In the genomic region with DNA sequence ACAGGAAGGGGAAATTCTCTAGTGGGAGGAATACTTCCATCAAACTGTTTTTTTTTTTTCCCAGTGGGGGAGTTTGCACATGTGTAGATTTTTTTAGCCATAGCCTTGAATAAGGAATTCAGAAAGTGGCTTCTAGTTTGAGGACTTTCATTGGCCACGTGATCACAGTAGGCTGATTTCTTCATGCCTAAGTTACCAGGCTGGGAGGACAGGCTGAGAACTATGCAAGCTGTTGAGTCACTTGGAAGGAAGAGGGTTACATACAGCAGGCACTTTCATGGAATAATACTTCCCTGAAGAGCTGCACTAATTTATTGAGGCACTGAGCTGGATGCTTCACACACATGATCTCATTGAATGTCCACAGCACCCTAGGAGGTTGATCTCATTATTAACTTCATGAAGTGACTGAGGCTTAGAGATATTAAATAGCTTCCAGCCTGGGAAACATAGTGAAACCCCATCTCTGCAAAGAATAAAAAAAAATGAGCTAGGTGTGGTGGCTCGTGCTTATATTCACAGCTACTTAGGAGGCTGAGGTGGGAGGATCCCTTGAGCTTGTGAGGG, we compare ENCODE assay signal across 13 cellular contexts. TPM values are rescaled to one million over a fixed set of nuclear protein-coding genes. Genes with fewer than 3 reads are reported as not detected.
DNase-seq lines count a peak whose midpoint lies in the region; ATAC-seq and TF ChIP-seq lines count a peak whose summit lies in the region.
"Had no signal": no experiment of that assay in that cellular context is flagged by ENCODE, and none has a peak within 500 bp of the region (broad histone marks: within the 10 kb centered on the region; RNA-seq: fewer than 3 reads in every experiment).

No MANE protein-coding gene starts in this region.

- H3K4me1 ChIP-seq in BLaER1 treated with 17β-estradiol and CSF1 and Interleukin-3, amounts not matched to agents 10 nM and 100 nM, result peaks cover 58 to 100% (median 95%) of the 10 kb centered on the region in 10 experiments
- H3K4me1 ChIP-seq in suprapubic skin, result peaks cover 2% of the 10 kb centered on the region
- H3K4me1 ChIP-seq: Caco-2, HAP-1 had no signal

- peaks cover 0 to 17% (median 12%) of the 10 kb centered on the region in 11 experiments; a peak in 17 of 22 replicates for H3K9me3 ChIP-seq in BLaER1 treated with 17β-estradiol and CSF1 and Interleukin-3, amounts not matched to agents 10 nM and 100 nM (replicated peaks in 1 of 11)
- H3K9me3 ChIP-seq in suprapubic skin, result no peaks in the 10 kb centered on the region
- H3K9me3 ChIP-seq: Caco-2, HAP-1 had no signal

- peaks cover 35% of the 10 kb centered on the region for H3K36me3 Mint-ChIP-seq in activated naive CD8-positive, alpha-beta T cell treated with anti-CD3 and anti-CD28 coated beads for 36 hours
- H3K36me3 Mint-ChIP-seq in natural killer cell treated with Interleukin-12 subunit alpha and Interleukin-12 subunit beta and Interleukin-15 and Interleukin-18, amount 100 ng/mL, for 72 hours, result peaks cover 18% of the 10 kb centered on the region

- H3K9me3 Mint-ChIP-seq in activated naive CD8-positive, alpha-beta T cell treated with anti-CD3 and anti-CD28 coated beads for 36 hours, result peaks cover 4% of the 10 kb centered on the region
- H3K9me3 Mint-ChIP-seq in natural killer cell treated with Interleukin-12 subunit alpha and Interleukin-12 subunit beta and Interleukin-15 and Interleukin-18, amount 100 ng/mL, for 72 hours, result peaks cover 2% of the 10 kb centered on the region

- no peak for TF ChIP-seq CTCF in HL-60 (IDR thresholded peaks at IDR 0.05; ENCODE audit: insufficient read depth, low read length)
- no peak for TF ChIP-seq CTCF in suprapubic skin (IDR thresholded peaks at IDR 0.05)

- H3K4me1 Mint-ChIP-seq in activated naive CD8-positive, alpha-beta T cell treated with anti-CD3 and anti-CD28 coated beads for 36 hours, result peaks cover 74% of the 10 kb centered on the region
- H3K4me1 Mint-ChIP-seq in natural killer cell treated with Interleukin-12 subunit alpha and Interleukin-12 subunit beta and Interleukin-15 and Interleukin-18, amount 100 ng/mL, for 72 hours (ENCODE audit: low read depth in 2 of 2), result peaks cover 71 to 83% of the 10 kb centered on the region in 2 donors

- DNase-seq in HL-60 (ENCODE audit: low read depth in 1 of 2, low spot score in 1 of 2) (peak in 1 of 2 experiments; percentile 81), NCI-H69 (lab: John Stamatoyannopoulos, UW) (no peak), NCI-H2171 treated with DMSO at 0.1 percent for 48 hours (lab: John Stamatoyannopoulos, UW) (no peak), suprapubic skin (ENCODE audit: low spot score in 2 of 2) (no peak), NCI-H1694 treated with DMSO at 0.1 percent for 48 hours (lab: John Stamatoyannopoulos, UW) (no peak)
- DNase-seq in activated naive CD8-positive, alpha-beta T cell treated with anti-CD3 and anti-CD28 coated beads for 36 hours, result no peak
- no peak for DNase-seq in natural killer cell treated with Interleukin-12 subunit alpha and Interleukin-12 subunit beta and Interleukin-15 and Interleukin-18, amount 100 ng/mL, for 72 hours (ENCODE audit: low spot score)
- DNase-seq: Caco-2, erythroblast had no signal

- TF ChIP-seq EP300 in suprapubic skin (IDR thresholded peaks at IDR 0.05), result no peak

- TF ChIP-seq POLR2A in suprapubic skin (IDR thresholded peaks at IDR 0.05), result no peak

- peak overlapping the region; percentile 22 for H3K4me3 Mint-ChIP-seq in activated naive CD8-positive, alpha-beta T cell treated with anti-CD3 and anti-CD28 coated beads for 36 hours
- peak overlapping the region; percentile 76 for H3K4me3 Mint-ChIP-seq in natural killer cell treated with Interleukin-12 subunit alpha and Interleukin-12 subunit beta and Interleukin-15 and Interleukin-18, amount 100 ng/mL, for 72 hours

- H3K9ac ChIP-seq in BLaER1 treated with 17β-estradiol and CSF1 and Interleukin-3, amounts not matched to agents 10 nM and 100 nM, result peak overlapping the region in 10 of 11 experiments; percentile 31 to 61 (median 48); a peak in 16 of 22 replicates

- H3K27me3 Mint-ChIP-seq in activated naive CD8-positive, alpha-beta T cell treated with anti-CD3 and anti-CD28 coated beads for 36 hours, result no peaks in the 10 kb centered on the region
- no peaks in the 10 kb centered on the region for H3K27me3 Mint-ChIP-seq in natural killer cell treated with Interleukin-12 subunit alpha and Interleukin-12 subunit beta and Interleukin-15 and Interleukin-18, amount 100 ng/mL, for 72 hours

- H3K27ac ChIP-seq in BLaER1 treated with 17β-estradiol and CSF1 and Interleukin-3, amounts not matched to agents 10 nM and 100 nM, result peak overlapping the region; percentile 45 to 95 (median 76)
- H3K27ac ChIP-seq in HL-60 (replicated peaks), result peak overlapping the region; percentile 72
- no peak overlapping the region for H3K27ac ChIP-seq in suprapubic skin
- H3K27ac ChIP-seq: cardiac muscle cell had no signal

- H3K36me3 ChIP-seq in BLaER1 treated with 17β-estradiol and CSF1 and Interleukin-3, amounts not matched to agents 10 nM and 100 nM, result peaks cover 0 to 25% (median 7%) of the 10 kb centered on the region in 11 experiments; a peak in 7 of 22 replicates
- H3K36me3 ChIP-seq in suprapubic skin, result no peaks in the 10 kb centered on the region
- H3K36me3 ChIP-seq: cardiac muscle cell, HAP-1 had no signal

- H3K4me3 ChIP-seq in BLaER1 treated with 17β-estradiol and CSF1 and Interleukin-3, amounts not matched to agents 10 nM and 100 nM, result 0 out of 20 replicates have a peak overlapping the region, but pooled peaks of 1 of the 10 experiments have one; percentile 26
- H3K4me3 ChIP-seq in HL-60 (replicated peaks; ENCODE audit: insufficient read depth, low read length) (no peak overlapping the region), suprapubic skin (no peak overlapping the region)
- H3K4me3 ChIP-seq: cardiac muscle cell, HAP-1 had no signal

- ATAC-seq in natural killer cell treated with Interleukin-12 subunit alpha and Interleukin-12 subunit beta and Interleukin-15 and Interleukin-18, amount 100 ng/mL, for 72 hours, result peak in 1 of 2 donors; percentile 53

- WGBS in suprapubic skin, result 55% methylated on average over 2 of the region's 2 CpGs

- no peaks in the 10 kb centered on the region for H3K27me3 ChIP-seq in BLaER1 treated with 17β-estradiol and CSF1 and Interleukin-3, amounts not matched to agents 10 nM and 100 nM
- H3K27me3 ChIP-seq in HL-60 (ENCODE audit: insufficient read depth, poor library complexity, severe bottlenecking) (no peaks in the 10 kb centered on the region), suprapubic skin (no peaks in the 10 kb centered on the region)

- no peaks in the 10 kb centered on the region; a peak in 2 of 22 replicates for H4K20me1 ChIP-seq in BLaER1 treated with 17β-estradiol and CSF1 and Interleukin-3, amounts not matched to agents 10 nM and 100 nM

- peak overlapping the region; percentile 65 for H3K27ac Mint-ChIP-seq in activated naive CD8-positive, alpha-beta T cell treated with anti-CD3 and anti-CD28 coated beads for 36 hours
- peak overlapping the region; percentile 61 to 81 for H3K27ac Mint-ChIP-seq in natural killer cell treated with Interleukin-12 subunit alpha and Interleukin-12 subunit beta and Interleukin-15 and Interleukin-18, amount 100 ng/mL, for 72 hours

- H3K4me2 ChIP-seq in BLaER1 treated with 17β-estradiol and CSF1 and Interleukin-3, amounts not matched to agents 10 nM and 100 nM, result peak overlapping the region; percentile 61 to 92 (median 75)

RNA-seq across cellular contexts. Expression of gene PRKCB, which starts 22.8 kb away (rescaled TPM):
- total RNA-seq in activated naive CD8-positive, alpha-beta T cell treated with anti-CD3 and anti-CD28 coated beads for 36 hours, result 10 to 100 TPM; 75.8 to 82.6 TPM
- 100 to 1,000 TPM; 193 to 273 TPM for total RNA-seq in natural killer cell treated with Interleukin-12 subunit alpha and Interleukin-12 subunit beta and Interleukin-15 and Interleukin-18, amount 100 ng/mL, for 72 hours
- 10 to 100 TPM in 2 of 4 donors, 1 to 10 TPM in 2; 7.7 to 40.0 (median 12.2) TPM for total RNA-seq in suprapubic skin
- total RNA-seq: Caco-2, myocyte had no signal
